11 cellular contexts compared by ENCODE assay signal in genomic region chr2:151973901-151974199, GRCh38.
A peak's percentile ranks its signal among the peaks of the same experiment; 100 is the strongest.
DNase-seq lines count a peak whose midpoint lies in the region; ATAC-seq, FAIRE-seq and TF ChIP-seq lines count a peak whose summit lies in the region.
"Had no signal": no experiment of that assay in that cellular context is flagged by ENCODE, and none has a peak within 500 bp of the region (broad histone marks: within the 10 kb centered on the region; RNA-seq: fewer than 3 reads in every experiment).

No MANE protein-coding gene starts in this region.

- H3K9ac ChIP-seq in GM12878 (ENCODE audit: control insufficient read depth, insufficient read depth, low read length), result no peak overlapping the region

- no peak for TF ChIP-seq RAD21 in GM12878 (IDR thresholded peaks at IDR 0.05; ENCODE audit: insufficient read depth, low read depth, low read length)

- DNase-seq in DMS 273 (lab: John Stamatoyannopoulos, UW; ENCODE audit: unreplicated experiment) (peak; percentile 78), NCI-H1436 treated with DMSO at 0.1 percent for 48 hours (lab: John Stamatoyannopoulos, UW) (peak; percentile 15), GM12878 (ENCODE audit: low read depth, low spot score) (no peak), iPS-NIHi11 (ENCODE audit: low spot score) (peak; percentile 66), D721Med (ENCODE audit: insufficient read length, low spot score) (no peak), NOMO-1 treated with dmso at 0.1 percent for 144 hours (lab: John Stamatoyannopoulos, UW; ENCODE audit: unreplicated experiment) (no peak)
- no peak for DNase-seq in activated CD8-positive, alpha-beta memory T cell treated with anti-CD3 and anti-CD28 coated beads, Interleukin-2, amount 50 U/mL, for 48 hours
- DNase-seq: naive B cell had no signal

- no peaks in the 10 kb centered on the region; the same call in 2 of the 3 replicates for H3K9me3 ChIP-seq in GM12878 (replicated peaks; ENCODE audit: control insufficient read depth, insufficient read depth, low read length)
- H3K9me3 ChIP-seq: tibial nerve had no signal

- BruUV-seq in GM12878 (replicated peaks; lab: Mats Ljungman, UMichigan), result no TSS peak

- H3K27ac ChIP-seq in GM12878 (ENCODE audit: control insufficient read depth, insufficient read depth), result no peak overlapping the region
- H3K27ac ChIP-seq: tibial nerve had no signal

- H2AFZ ChIP-seq in GM12878 (ENCODE audit: control insufficient read depth, low read depth, low read length), result no peak overlapping the region

- TF ChIP-seq EP300 in GM12878 (IDR thresholded peaks at IDR 0.05; ENCODE audit: borderline replicate concordance in 1 of 2, control insufficient read depth in 1 of 2, low read depth in 2 of 2, low read length in 2 of 2), result no peak

- no peaks in the 10 kb centered on the region for H3K36me3 ChIP-seq in GM12878 (ENCODE audit: control insufficient read depth in 2 of 2, insufficient read depth in 2 of 2, low read length in 1 of 2)
- H3K36me3 ChIP-seq: tibial nerve had no signal

- WGBS in GM12878 (ENCODE audit: insufficient coverage, insufficient replicate concordance, low lambda C conversion rate, missing lambda C conversion rate), result 10% methylated on average over 8 of the region's 8 CpGs

- intact Hi-C loops in GM12878 (cut with micrococcal nuclease; ENCODE audit: unreplicated experiment), result no loop called here

- no peaks in the 10 kb centered on the region for H3K79me2 ChIP-seq in GM12878 (ENCODE audit: control insufficient read depth, insufficient read depth, low read length)

- FAIRE-seq in GM12878 (lab: Jason Lieb, UNC) (no peak), D721Med (lab: Jason Lieb, UNC) (no peak)
- FAIRE-seq: G401.6 had no signal

- CTCF ChIA-PET in GM12878 (lab: Yijun Ruan, JAX), result interaction anchor here (0.6 to 1.7 kb wide), 5 partner anchors 12 to 82 kb away, joined by 3 to 4 read pairs (median 4); no protein-coding TSS in a partner anchor

- H3K4me1 ChIP-seq in GM12878 (ENCODE audit: control insufficient read depth, insufficient read depth, low read length), result peaks cover 10% of the 10 kb centered on the region; the same call in 1 of the 2 replicates

- ATAC-seq in GM12878 (peak; percentile 47; the same call in 2 of the 3 replicates), HG03280 (IDR thresholded peaks at IDR 0.05; ENCODE audit: unreplicated experiment) (no peak)

- peaks cover 0 to 4% of the 10 kb centered on the region in 2 experiments; a peak in 2 of 4 replicates for H3K27me3 ChIP-seq in GM12878 (replicated peaks in 1 of 2; ENCODE audit: control insufficient read depth in 2 of 2, insufficient read depth in 2 of 2, low read length in 1 of 2)
- H3K27me3 ChIP-seq: tibial nerve had no signal

- POLR2A ChIA-PET in GM12878 (lab: Charles Lee), result no interaction called here

- SMC1A ChIA-PET in GM12878 (lab: Charles Lee; ENCODE audit: uncharacterized antibody, unreplicated experiment), result no interaction called here

- H3K4me2 ChIP-seq in GM12878 (ENCODE audit: control insufficient read depth, insufficient read depth), result no peak overlapping the region

- H3K4me3 ChIP-seq in GM12878, result no peak overlapping the region

- TF ChIP-seq CTCF in GM12878 (IDR thresholded peaks at IDR 0.05 in 2 of 3, conservative IDR thresholded peaks at IDR 0.05 in 1 of 3; ENCODE audit: control insufficient read depth in 2 of 3, extremely low read depth in 1 of 3, insufficient read depth in 1 of 3, low read depth in 3 of 3, low read length in 3 of 3), result no peak
- TF ChIP-seq CTCF in D721Med (IDR thresholded peaks at IDR 0.05; ENCODE audit: insufficient read depth, missing control alignments), result no peak

- in situ Hi-C loops in GM12878 (cut with MboI), result no loop called here

- RAD21 ChIA-PET in GM12878 (lab: Charles Lee; ENCODE audit: unreplicated experiment), result no interaction called here

- H4K20me1 ChIP-seq in GM12878 (ENCODE audit: control insufficient read depth, insufficient read depth), result no peaks in the 10 kb centered on the region

- no peak for TF ChIP-seq POLR2A in GM12878 (IDR thresholded peaks at IDR 0.05; ENCODE audit: low read depth, low read length)

TF ChIP-seq in GM12878, 131 proteins besides CTCF, POLR2A, EP300 and RAD21 (continues in another document):
- TF ChIP-seq SMC3 (IDR thresholded peaks at IDR 0.05; ENCODE audit: borderline replicate concordance, low read length) (no peak), ZNF622 (IDR thresholded peaks at IDR 0.05) (no peak), ZNF592 (IDR thresholded peaks at IDR 0.05) (no peak), PBX3 (IDR thresholded peaks at IDR 0.05; ENCODE audit: insufficient replicate concordance, low read depth, low read length) (no peak), RELA (IDR thresholded peaks at IDR 0.05; ENCODE audit: borderline replicate concordance, partially characterized antibody) (no peak), REST (IDR thresholded peaks at IDR 0.05; ENCODE audit: low read depth, low read length) (no peak)

Comparison
In these comparisons a context has a peak if more than half of its experiments do, and no peak if none do; other contexts are left out.
1. DNase-seq: peak in DMS 273 (single experiment), NCI-H1436 treated with DMSO at 0.1 percent for 48 hours (single experiment) and iPS-NIHi11 (single experiment); none in GM12878 (single experiment), D721Med (single experiment), activated CD8-positive, alpha-beta memory T cell treated with anti-CD3 and anti-CD28 coated beads, Interleukin-2, amount 50 U/mL, for 48 hours (single experiment) and NOMO-1 treated with dmso at 0.1 percent for 144 hours (single experiment).